In the genomic region with DNA sequence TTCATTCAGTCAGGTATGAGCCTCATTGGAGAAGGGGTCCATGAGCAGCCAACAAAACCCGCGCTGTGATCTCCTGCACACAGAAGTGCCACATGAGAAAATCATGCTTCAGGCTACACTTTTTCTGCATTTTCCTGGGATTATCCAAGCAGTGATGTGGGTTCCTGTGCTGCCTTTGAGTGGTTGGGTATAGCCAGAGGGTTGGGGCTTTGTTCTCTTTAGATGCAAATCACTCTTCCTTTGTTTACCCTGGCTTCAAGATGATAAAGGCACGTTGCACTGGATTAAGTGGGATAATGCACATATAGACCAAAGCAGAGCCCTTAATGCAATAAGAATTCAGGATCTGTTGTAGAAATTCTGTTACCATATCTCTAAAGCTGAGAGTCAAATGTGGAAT, we compare ENCODE assay signal across 23 cellular contexts. TPM values are rescaled to one million over a fixed set of nuclear protein-coding genes. Genes with fewer than 3 reads are reported as not detected.
DNase-seq lines count a peak whose midpoint lies in the region; ATAC-seq, FAIRE-seq and TF ChIP-seq lines count a peak whose summit lies in the region.
"Had no signal": no experiment of that assay in that cellular context is flagged by ENCODE, and none has a peak within 500 bp of the region (broad histone marks: within the 10 kb centered on the region; RNA-seq: fewer than 3 reads in every experiment).

No MANE protein-coding gene starts in this region.

- H4K8ac ChIP-seq in trophoblast cell (ENCODE audit: low read depth, low read length) = no peak overlapping the region

- no peak overlapping the region for H4K91ac ChIP-seq in trophoblast cell (ENCODE audit: low read depth, low read length)

- H3K9me3 ChIP-seq in SK-N-SH = no peaks in the 10 kb centered on the region
- H3K9me3 ChIP-seq in HepG2 (ENCODE audit: low read length) = no peaks in the 10 kb centered on the region
- no peaks in the 10 kb centered on the region for H3K9me3 ChIP-seq in trophoblast cell (ENCODE audit: insufficient read depth, low read depth, low read length)

- TF ChIP-seq EP300 in SK-N-SH (IDR thresholded peaks at IDR 0.05; ENCODE audit: borderline replicate concordance in 1 of 2, low read depth in 1 of 2, low read length in 1 of 2) (no peak), HepG2 (IDR thresholded peaks at IDR 0.05; ENCODE audit: low read depth in 2 of 2, low read length in 2 of 2) (no peak), HepG2 (CRISPR knock-in tag; IDR thresholded peaks at IDR 0.05; ENCODE audit: borderline replicate concordance) (no peak)

- H3K27ac Mint-ChIP-seq in WTC11 = no peak overlapping the region

- H3F3A ChIP-seq in SK-N-SH (replicated peaks; ENCODE audit: insufficient read depth) = no peaks in the 10 kb centered on the region

- H3K27me3 ChIP-seq in SK-N-SH (ENCODE audit: insufficient read depth) (no peaks in the 10 kb centered on the region), HepG2 (ENCODE audit: control insufficient read depth in 1 of 2, insufficient read depth in 2 of 2, low read length in 2 of 2) (no peaks in the 10 kb centered on the region), trophoblast cell (ENCODE audit: insufficient read depth, low read length) (no peaks in the 10 kb centered on the region)

- no peak overlapping the region for H2AK5ac ChIP-seq in trophoblast cell (ENCODE audit: low read length)

- no peak overlapping the region for H3K23ac ChIP-seq in trophoblast cell (ENCODE audit: low read length)

- TF ChIP-seq RAD21 in SK-N-SH (IDR thresholded peaks at IDR 0.05; ENCODE audit: low read length) = no peak
- no peak for TF ChIP-seq RAD21 in HepG2 (CRISPR knock-in tag; IDR thresholded peaks at IDR 0.05)

- FAIRE-seq in HepG2 (lab: Jason Lieb, UNC) = no peak

- H3K27me3 Mint-ChIP-seq in WTC11 (ENCODE audit: low read depth) = no peaks in the 10 kb centered on the region

- no peak overlapping the region for H3K18ac ChIP-seq in trophoblast cell (ENCODE audit: low read length)

- H3K36me3 ChIP-seq in SK-N-SH (replicated peaks in 1 of 2; ENCODE audit: control insufficient read depth in 1 of 2, insufficient read depth in 2 of 2, low read length in 1 of 2) (no peaks in the 10 kb centered on the region), HepG2 (replicated peaks in 1 of 2; ENCODE audit: control insufficient read depth in 1 of 2, insufficient read depth in 2 of 2, low read length in 2 of 2) (no peaks in the 10 kb centered on the region), trophoblast cell (ENCODE audit: control insufficient read depth in 1 of 2, insufficient read depth in 2 of 2, low read length in 2 of 2) (no peaks in the 10 kb centered on the region)

- no peaks in the 10 kb centered on the region for H3K9me2 ChIP-seq in SK-N-SH

- TF ChIP-seq CTCF in SK-N-SH (IDR thresholded peaks at IDR 0.05) (no peak), WTC11 (IDR thresholded peaks at IDR 0.05) (no peak), HepG2 (CRISPR knock-in tag; IDR thresholded peaks at IDR 0.05) (no peak)

- in situ Hi-C loops in HepG2 (cut with HindIII; ENCODE audit: extremely low pct_ligation_motif_present, low pct_unique_long_range_greater_than_20kb) = no loop called here

- H3K4me1 Mint-ChIP-seq in WTC11 = peaks cover 15% of the 10 kb centered on the region

- H3K9ac ChIP-seq in SK-N-SH (no peak overlapping the region), HepG2 (ENCODE audit: insufficient read depth, low read depth, low read length) (no peak overlapping the region), trophoblast cell (ENCODE audit: low read length) (no peak overlapping the region)
- H3K9ac ChIP-seq: GM23248 had no signal

- no TSS peak for BruUV-seq in HepG2 (replicated peaks; lab: Mats Ljungman, UMichigan)

- TF ChIP-seq POLR2A in HepG2 (IDR thresholded peaks at IDR 0.05; ENCODE audit: insufficient read depth in 1 of 2, low read depth in 2 of 2, low read length in 2 of 2) = no peak

- intact Hi-C loops in sciatic nerve (cut with DNase I) (no loop called here), HepG2 (cut with micrococcal nuclease; ENCODE audit: unreplicated experiment) (no loop called here)

- no peaks in the 10 kb centered on the region for H3K79me1 ChIP-seq in trophoblast cell (ENCODE audit: low read length)

- H3K9me3 Mint-ChIP-seq in WTC11 = peaks cover 12% of the 10 kb centered on the region

- CTCF ChIA-PET in SK-N-SH (lab: Yijun Ruan, JAX) = interaction anchor here (1.0 to 1.5 kb wide), 2 partner anchors 14 to 17 kb away, joined by 3 to 4 read pairs; no protein-coding TSS in a partner anchor
- CTCF ChIA-PET in WTC11 (lab: Charles Lee) = interaction anchor here (1.7 kb wide), 1 partner anchor 15 kb away, joined by 4 read pairs; no protein-coding TSS in a partner anchor
- CTCF ChIA-PET in HepG2 (lab: Yijun Ruan, JAX; ENCODE audit: low intra/inter-chr PET ratio, low total read pairs) = no interaction called here

- H3K79me2 ChIP-seq in SK-N-SH (ENCODE audit: insufficient read depth) (no peaks in the 10 kb centered on the region), HepG2 (ENCODE audit: insufficient read depth, low read length) (no peaks in the 10 kb centered on the region), trophoblast cell (ENCODE audit: control insufficient read depth, insufficient read depth, low read length, poor library complexity) (no peaks in the 10 kb centered on the region)

- H3K4ac ChIP-seq in trophoblast cell (ENCODE audit: low read depth, low read length) = no peak overlapping the region

- H3K4me3 ChIP-seq in SK-N-SH (ENCODE audit: low read depth in 2 of 2, low read length in 1 of 2) (no peak overlapping the region), HepG2 (replicated peaks in 1 of 3; ENCODE audit: insufficient read depth in 1 of 3, low read depth in 2 of 3, low read length in 3 of 3) (no peak overlapping the region), trophoblast cell (ENCODE audit: low read depth, low read length) (no peak overlapping the region)
- H3K4me3 ChIP-seq: GM23248 had no signal

- H4K20me1 ChIP-seq in SK-N-SH (ENCODE audit: insufficient read depth) (no peaks in the 10 kb centered on the region), HepG2 (ENCODE audit: insufficient read depth, low read length) (no peaks in the 10 kb centered on the region)

- DNase-seq in SK-N-SH (no peak), WTC11 (ENCODE audit: low spot score) (no peak), iPS-NIHi11 (ENCODE audit: low spot score) (peak; percentile 34), sciatic nerve (ENCODE audit: low spot score) (no peak), HepG2 (ENCODE audit: low spot score) (no peak), trophoblast cell (no peak)
- DNase-seq: DMS153, DND-41, GM23248, NCI-H1048, NCI-H1417 treated with DMSO at 0.1 percent for 48 hours, NCI-H1694 treated with DMSO at 0.1 percent for 48 hours, NCI-H2081, NCI-H446, NCI-H524 treated with DMSO at 0.1 percent for 48 hours, SHP77 had no signal

- H3K4me1 ChIP-seq in SK-N-SH (ENCODE audit: control insufficient read depth in 1 of 2, insufficient read depth in 2 of 2, low read depth in 1 of 2, low read length in 1 of 2) (peaks cover 0 to 7% of the 10 kb centered on the region in 2 experiments; a peak in 1 of 4 replicates), HepG2 (ENCODE audit: insufficient read depth, low read length) (no peaks in the 10 kb centered on the region), trophoblast cell (ENCODE audit: control insufficient read depth in 1 of 2, insufficient read depth in 2 of 2, low read length in 2 of 2) (no peaks in the 10 kb centered on the region)

- ATAC-seq in SK-N-SH treated with all-trans-retinoic acid at 6 μM for 48 hours (no peak), WTC11 (peak; percentile 93), sciatic nerve (no peak), HepG2 (no peak)
- ATAC-seq: HCT116, Panc1 had no signal

- H2AFZ ChIP-seq in SK-N-SH (ENCODE audit: low read depth) = no peak overlapping the region
- H2AFZ ChIP-seq in HepG2 (ENCODE audit: low read length) = no peak overlapping the region
- H2AFZ ChIP-seq in trophoblast cell (ENCODE audit: insufficient read depth, low read length, poor library complexity) = no peak overlapping the region
- H2AFZ ChIP-seq: GM23248 had no signal

- H4K12ac ChIP-seq in trophoblast cell (ENCODE audit: low read depth, low read length) = no peak overlapping the region

- POLR2A ChIA-PET in SK-N-SH (lab: Yijun Ruan, JAX) = no interaction called here
- POLR2A ChIA-PET in WTC11 (lab: Charles Lee) = no interaction called here
- POLR2A ChIA-PET in HepG2 (lab: Yijun Ruan, JAX) = no interaction called here

- H3K27ac ChIP-seq in SK-N-SH (ENCODE audit: low read depth in 2 of 2, low read length in 1 of 2) = no peak overlapping the region
- no peak overlapping the region for H3K27ac ChIP-seq in HepG2 (ENCODE audit: extremely low read length, insufficient read depth, low read length)
- H3K27ac ChIP-seq in trophoblast cell (ENCODE audit: low read depth, low read length) = no peak overlapping the region
- H3K27ac ChIP-seq: GM23248, RWPE1 had no signal

- H2BK5ac ChIP-seq in trophoblast cell (ENCODE audit: low read depth, low read length, poor library complexity) = no peak overlapping the region

- H3K36me3 Mint-ChIP-seq in WTC11 = no peaks in the 10 kb centered on the region

- 80% methylated on average over 3 of the region's 3 CpGs for WGBS in SK-N-SH (ENCODE audit: low lambda C conversion rate)
- 93% methylated on average over 3 of the region's 3 CpGs for WGBS in HepG2 (ENCODE audit: low lambda C conversion rate)
- WGBS in trophoblast cell (ENCODE audit: extremely low coverage, insufficient coverage, insufficient read length) = no CpG with 5 or more reads among the region's 3 CpGs

- H2BK12ac ChIP-seq in trophoblast cell (ENCODE audit: low read length) = no peak overlapping the region

- H3K4me2 ChIP-seq in SK-N-SH (no peak overlapping the region), HepG2 (ENCODE audit: low read depth, low read length) (no peak overlapping the region), trophoblast cell (ENCODE audit: low read length) (no peak overlapping the region)

- no peak overlapping the region for H2BK120ac ChIP-seq in trophoblast cell (ENCODE audit: insufficient read depth, low read length, poor library complexity)

- no peak overlapping the region for H3K4me3 Mint-ChIP-seq in WTC11

- H3K14ac ChIP-seq in trophoblast cell (ENCODE audit: low read length) = no peak overlapping the region

RNA-seq across cellular contexts. Expression of a gene that starts 18.7 kb away (rescaled TPM):
- polyA plus RNA-seq in SK-N-SH (2012; rRNA removed) = 0.16 and 0.20 TPM in 2 replicates
- 0.25 and 0.33 TPM in 2 replicates for polyA plus RNA-seq in SK-N-SH (2012; cell fraction: cytosol; rRNA removed)
- polyA plus RNA-seq in SK-N-SH (2012; cell fraction: nucleus; rRNA removed) = 0.20 and 0.50 TPM in 2 replicates
- total RNA-seq in WTC11 (2021) = not detected in 3 replicates
- total RNA-seq in sciatic nerve = 62.0 TPM
- not detected in 2 replicates for total RNA-seq in HepG2 (2016; rRNA removed; fragmentation: Illumina TruSeq; extraction: Trizol)
- total RNA-seq in HepG2 (2016; cell fraction: cytosol; rRNA removed; fragmentation: Illumina TruSeq; extraction: Trizol; ENCODE audit: low read depth) = not detected in 2 replicates
- total RNA-seq in HepG2 (2016; cell fraction: insoluble cytoplasmic fraction; rRNA removed; fragmentation: Illumina TruSeq; extraction: Trizol) = 0.13 TPM in 1 of 2 replicates, not detected in the other
- total RNA-seq in HepG2 (2016; cell fraction: membrane; rRNA removed; fragmentation: Illumina TruSeq; extraction: Trizol) = not detected in 2 replicates
- not detected in 2 replicates for total RNA-seq in HepG2 (2016; cell fraction: nucleus; rRNA removed; fragmentation: Illumina TruSeq; extraction: Trizol)
- polyA plus RNA-seq in HepG2 (2011; rRNA removed) = 0.37 and 0.67 TPM in 2 replicates
- 0.16 and 0.40 TPM in 2 replicates for polyA plus RNA-seq in HepG2 (2011; cell fraction: cytosol; rRNA removed)
- 0.26 and 0.42 TPM in 2 replicates for polyA plus RNA-seq in HepG2 (2011; cell fraction: nucleus; rRNA removed)
- polyA plus RNA-seq in HepG2 (2012) = 3.1 and 10.1 TPM in 2 replicates
- polyA plus RNA-seq in HepG2 (2016; cell fraction: cytosol; fragmentation: Illumina TruSeq; extraction: Trizol; ENCODE audit: low read depth) = not detected in 2 replicates
- polyA plus RNA-seq in HepG2 (2016; cell fraction: insoluble cytoplasmic fraction; fragmentation: Illumina TruSeq; extraction: Trizol; ENCODE audit: low read depth) = not detected in 2 replicates
- not detected in 2 replicates for polyA plus RNA-seq in HepG2 (2016; cell fraction: membrane; fragmentation: Illumina TruSeq; extraction: Trizol; ENCODE audit: low read depth)
- polyA plus RNA-seq in HepG2 (2016; cell fraction: nucleus; fragmentation: Illumina TruSeq; extraction: Trizol; ENCODE audit: insufficient read depth, low read depth) = not detected in 2 replicates
- polyA minus RNA-seq in HepG2 (2011; rRNA and poly(A)+ RNA removed; ENCODE audit: low replicate concordance) = 0.26 and 0.58 TPM in 2 replicates
- 0.30 TPM in 1 of 2 replicates, not detected in the other for polyA minus RNA-seq in HepG2 (2011; cell fraction: cytosol; rRNA and poly(A)+ RNA removed)
- polyA minus RNA-seq in HepG2 (2011; cell fraction: nucleus; rRNA and poly(A)+ RNA removed) = 0.37 and 0.64 TPM in 2 replicates
- polyA plus RNA-seq in trophoblast cell (2013) = 0.03 and 0.07 TPM in 2 replicates
- total RNA-seq: A172, OCI-LY7, SK-MEL-5 had no signal

RNA-seq across cellular contexts. Expression of a gene that starts 34.7 kb away (rescaled TPM):
- polyA plus RNA-seq in SK-N-SH (2012; rRNA removed) = 0.76 and 1.7 TPM in 2 replicates
- polyA plus RNA-seq in SK-N-SH (2012; cell fraction: cytosol; rRNA removed) = 1.8 and 2.4 TPM in 2 replicates
- polyA plus RNA-seq in SK-N-SH (2012; cell fraction: nucleus; rRNA removed) = 0.35 and 1.4 TPM in 2 replicates
- total RNA-seq in WTC11 (2021) = not detected in 3 replicates
- 14.4 TPM for total RNA-seq in sciatic nerve
- not detected in 2 replicates for total RNA-seq in HepG2 (2016; rRNA removed; fragmentation: Illumina TruSeq; extraction: Trizol)
- not detected in 2 replicates for total RNA-seq in HepG2 (2016; cell fraction: cytosol; rRNA removed; fragmentation: Illumina TruSeq; extraction: Trizol; ENCODE audit: low read depth)
- not detected in 2 replicates for total RNA-seq in HepG2 (2016; cell fraction: insoluble cytoplasmic fraction; rRNA removed; fragmentation: Illumina TruSeq; extraction: Trizol)
- not detected in 2 replicates for total RNA-seq in HepG2 (2016; cell fraction: membrane; rRNA removed; fragmentation: Illumina TruSeq; extraction: Trizol)
- not detected in 2 replicates for total RNA-seq in HepG2 (2016; cell fraction: nucleus; rRNA removed; fragmentation: Illumina TruSeq; extraction: Trizol)
- polyA plus RNA-seq in HepG2 (2011; rRNA removed) = not detected in 2 replicates
- polyA plus RNA-seq in HepG2 (2011; cell fraction: cytosol; rRNA removed) = not detected in 2 replicates
- not detected in 2 replicates for polyA plus RNA-seq in HepG2 (2011; cell fraction: nucleus; rRNA removed)
- polyA plus RNA-seq in HepG2 (2012) = not detected in 2 replicates
- not detected in 2 replicates for polyA plus RNA-seq in HepG2 (2016; cell fraction: cytosol; fragmentation: Illumina TruSeq; extraction: Trizol; ENCODE audit: low read depth)
- not detected in 2 replicates for polyA plus RNA-seq in HepG2 (2016; cell fraction: insoluble cytoplasmic fraction; fragmentation: Illumina TruSeq; extraction: Trizol; ENCODE audit: low read depth)
- not detected in 2 replicates for polyA plus RNA-seq in HepG2 (2016; cell fraction: membrane; fragmentation: Illumina TruSeq; extraction: Trizol; ENCODE audit: low read depth)
- polyA plus RNA-seq in HepG2 (2016; cell fraction: nucleus; fragmentation: Illumina TruSeq; extraction: Trizol; ENCODE audit: insufficient read depth, low read depth) = not detected in 2 replicates
- polyA minus RNA-seq in HepG2 (2011; rRNA and poly(A)+ RNA removed; ENCODE audit: low replicate concordance) = not detected in 2 replicates
- not detected in 2 replicates for polyA minus RNA-seq in HepG2 (2011; cell fraction: cytosol; rRNA and poly(A)+ RNA removed)
- polyA minus RNA-seq in HepG2 (2011; cell fraction: nucleus; rRNA and poly(A)+ RNA removed) = not detected in 2 replicates
- polyA plus RNA-seq in trophoblast cell (2013) = 0.01 TPM in 1 of 2 replicates, not detected in the other
- total RNA-seq: A172, OCI-LY7, SK-MEL-5 had no signal

Comparison
In these comparisons a context has a peak if more than half of its experiments do, and no peak if none do; other contexts are left out.
1. RNA of a gene that starts 18.7 kb away (total RNA-seq): 62.0 TPM in sciatic nerve (single experiment); 0.13 TPM in HepG2 and not detected in WTC11; every median in the first group is over 10 times any median in the second.
2. RNA of a gene that starts 34.7 kb away (total RNA-seq): 14.4 TPM in sciatic nerve (single experiment); not detected in WTC11 and not detected in HepG2; every median in the first group is over 10 times any median in the second.